Comparison of ENCODE assay signal across 23 cellular contexts in the genomic region with DNA sequence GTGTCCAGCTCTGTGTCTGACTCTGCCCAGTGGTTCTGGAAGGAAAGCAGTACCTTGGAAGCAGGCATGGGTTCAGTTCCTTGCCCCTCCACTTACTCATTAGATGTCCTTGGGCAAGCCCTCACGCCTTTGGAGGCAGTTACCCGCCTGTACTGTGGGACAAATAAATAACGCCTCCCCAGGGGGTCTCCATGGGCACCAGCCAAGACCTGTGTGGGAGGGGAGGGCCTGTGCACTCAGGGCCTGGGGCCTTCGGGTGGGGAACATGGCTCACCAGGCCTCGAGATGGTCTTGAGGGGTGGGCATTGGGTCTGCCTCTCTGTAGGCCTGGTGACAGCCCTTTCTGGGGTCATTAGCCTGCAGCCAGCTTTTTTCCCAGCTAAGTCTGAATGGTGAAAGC.
DNase-seq lines count a peak whose midpoint lies in the region; ATAC-seq and TF ChIP-seq lines count a peak whose summit lies in the region.
"Had no signal": no experiment of that assay in that cellular context is flagged by ENCODE, and none has a peak within 500 bp of the region (broad histone marks: within the 10 kb centered on the region; RNA-seq: fewer than 3 reads in every experiment).

No MANE protein-coding gene starts in this region.

- H3K27me3 ChIP-seq in adipocyte (replicated peaks; ENCODE audit: control insufficient read depth, insufficient read depth, low read length) (no peaks in the 10 kb centered on the region), fibroblast of lung (ENCODE audit: control insufficient read depth, insufficient read depth, low read length) (no peaks in the 10 kb centered on the region), neuronal stem cell (ENCODE audit: control insufficient read depth in 3 of 3, insufficient read depth in 3 of 3, low read depth in 1 of 3, low read length in 3 of 3) (no peaks in the 10 kb centered on the region), tibial nerve (no peaks in the 10 kb centered on the region)
- H3K27me3 ChIP-seq: left lung had no signal

- H4K8ac ChIP-seq in neuronal stem cell (ENCODE audit: low read depth, low read length), result no peak overlapping the region

- H3K4me3 ChIP-seq in adipocyte (ENCODE audit: low read length) (no peak overlapping the region), fibroblast of lung (replicated peaks in 1 of 4; ENCODE audit: control extremely low read depth in 1 of 4, insufficient read depth in 1 of 4, low read depth in 3 of 4, low read length in 4 of 4) (no peak overlapping the region), neuronal stem cell (ENCODE audit: low read length in 2 of 2) (no peak overlapping the region), tibial nerve (no peak overlapping the region)
- H3K4me3 ChIP-seq: GM23248, left lung, prostate gland had no signal

- H3K27ac ChIP-seq in fibroblast of lung (ENCODE audit: insufficient read depth, low read length), result peak overlapping the region; percentile 45
- H3K27ac ChIP-seq in neuronal stem cell (replicated peaks; ENCODE audit: low read length), result no peak overlapping the region
- H3K27ac ChIP-seq in tibial nerve, result peak overlapping the region; percentile 58 to 82 (median 76)
- H3K27ac ChIP-seq: C4-2B, GM23248, prostate gland had no signal

- H3K9me3 ChIP-seq in adipocyte (ENCODE audit: control insufficient read depth, low read length) (no peaks in the 10 kb centered on the region), fibroblast of lung (ENCODE audit: control insufficient read depth, insufficient read depth, low read depth, low read length) (no peaks in the 10 kb centered on the region), neuronal stem cell (replicated peaks in 1 of 2; ENCODE audit: control insufficient read depth in 2 of 2, insufficient read depth in 1 of 2, low read depth in 1 of 2, low read length in 2 of 2) (peaks cover 3 to 15% of the 10 kb centered on the region in 2 donors), tibial nerve (peaks cover 0 to 11% (median 0%) of the 10 kb centered on the region in 4 donors)
- H3K9me3 ChIP-seq: prostate gland had no signal

- TF ChIP-seq POLR2A in tibial nerve (IDR thresholded peaks at IDR 0.05), result no peak

- H3K9ac ChIP-seq in adipocyte (ENCODE audit: low read length) (peak overlapping the region; percentile 9), fibroblast of lung (ENCODE audit: insufficient read depth, low read length) (no peak overlapping the region), neuronal stem cell (ENCODE audit: low read depth, low read length, poor library complexity) (no peak overlapping the region)
- H3K9ac ChIP-seq: GM23248 had no signal

- no peak overlapping the region for H2AFZ ChIP-seq in fibroblast of lung (ENCODE audit: low read length)
- H2AFZ ChIP-seq in neuronal stem cell (ENCODE audit: low read length), result no peak overlapping the region
- H2AFZ ChIP-seq: GM23248 had no signal

- H3K4me1 ChIP-seq in adipocyte (ENCODE audit: control insufficient read depth, insufficient read depth, low read length), result peaks cover 26% of the 10 kb centered on the region
- H3K4me1 ChIP-seq in fibroblast of lung (ENCODE audit: control insufficient read depth, extremely low read depth, insufficient read depth, low read length), result peaks cover 26% of the 10 kb centered on the region
- H3K4me1 ChIP-seq in neuronal stem cell (ENCODE audit: control insufficient read depth in 2 of 2, insufficient read depth in 1 of 2, low read depth in 1 of 2, low read length in 2 of 2), result peaks cover 0 to 8% of the 10 kb centered on the region in 2 donors
- H3K4me1 ChIP-seq in tibial nerve, result peaks cover 0 to 58% (median 12%) of the 10 kb centered on the region in 4 donors

- no peak for TF ChIP-seq EP300 in tibial nerve (IDR thresholded peaks at IDR 0.05)

- WGBS in neuronal stem cell (ENCODE audit: extremely low coverage in 2 of 2, insufficient read length in 2 of 2, insufficient replicate concordance in 1 of 2), 2 donors, result no CpG with 5 or more reads among the region's 5 CpGs
- WGBS in tibial nerve, 2 donors, result 76 to 83% methylated on average over 5 of the region's 5 CpGs

- ATAC-seq in GM19035 (IDR thresholded peaks at IDR 0.05; ENCODE audit: unreplicated experiment) (no peak), GM19351 (IDR thresholded peaks at IDR 0.05; ENCODE audit: unreplicated experiment) (no peak)
- ATAC-seq: activated CD8-positive, alpha-beta T cell treated with anti-CD3 and anti-CD28 coated beads, Interleukin-2, amount 10 ng/mL, durations not matched to agents 7 days and 5 days; left lung; naive thymus-derived CD4-positive, alpha-beta T cell; stimulated activated naive B cell treated with anti-CD40 and anti-IgM and Interleukin-4, amounts not matched to agents 10 μg/mL and 1 μg/mL and 100 μg/mL, for 72 hours had no signal

- no peak overlapping the region for H2BK12ac ChIP-seq in neuronal stem cell (ENCODE audit: low read length)

- no peaks in the 10 kb centered on the region for H4K20me1 ChIP-seq in fibroblast of lung (ENCODE audit: control insufficient read depth, extremely low read depth, insufficient read depth, low read length)

- H3K14ac ChIP-seq in neuronal stem cell (ENCODE audit: low read length), result no peak overlapping the region

- no peak overlapping the region for H2AK5ac ChIP-seq in neuronal stem cell (ENCODE audit: low read depth, low read length)

- no peak overlapping the region for H3K23ac ChIP-seq in neuronal stem cell (ENCODE audit: low read depth, low read length, poor library complexity)

- no peak for DNase-seq in adipocyte (ENCODE audit: low read depth)
- DNase-seq in fibroblast of lung (ENCODE audit: low read depth in 2 of 2), result no peak
- no peak for DNase-seq in neuronal stem cell (ENCODE audit: low spot score)
- no peak for DNase-seq in tibial nerve (ENCODE audit: low spot score in 2 of 2)
- no peak for DNase-seq in activated naive CD4-positive, alpha-beta T cell treated with anti-CD3 and anti-CD28 coated beads, Interleukin-2, amount 50 U/mL, for 16 hours
- DNase-seq: activated CD4-positive, alpha-beta T cell treated with anti-CD3 and anti-CD28 coated beads for 4 hours; activated CD8-positive, alpha-beta T cell treated with anti-CD3 and anti-CD28 coated beads, Interleukin-2, amount 10 ng/mL, durations not matched to agents 7 days and 5 days; amygdala; COR-L47; left lung; midbrain; naive thymus-derived CD4-positive, alpha-beta T cell; NCI-H1092; NCI-H187 treated with DMSO at 0.1 percent for 48 hours; NCI-H2171; NCI-H510A; nucleus accumbens; stimulated activated naive B cell treated with anti-CD40 and anti-IgM and Interleukin-4, amounts not matched to agents 10 μg/mL and 1 μg/mL and 100 μg/mL, for 72 hours had no signal

- peak overlapping the region; percentile 17 for H3K18ac ChIP-seq in neuronal stem cell (ENCODE audit: low read length)

- H3K4ac ChIP-seq in neuronal stem cell (ENCODE audit: low read length), result no peak overlapping the region

- H2BK5ac ChIP-seq in neuronal stem cell (ENCODE audit: low read length), result peak overlapping the region; percentile 9

- no peak overlapping the region for H4K91ac ChIP-seq in neuronal stem cell (ENCODE audit: low read depth, low read length, poor library complexity)

- H3K79me2 ChIP-seq in fibroblast of lung (ENCODE audit: control insufficient read depth, insufficient read depth, low read length), result peaks cover 14% of the 10 kb centered on the region

- peaks cover 2% of the 10 kb centered on the region for H3K79me1 ChIP-seq in neuronal stem cell (ENCODE audit: low read depth, low read length)

- H3K4me2 ChIP-seq in fibroblast of lung (ENCODE audit: extremely low read depth, insufficient read depth, low read length), result no peak overlapping the region
- no peak overlapping the region for H3K4me2 ChIP-seq in neuronal stem cell (ENCODE audit: insufficient read depth, low read length, poor library complexity, severe bottlenecking)

- H3K36me3 ChIP-seq in adipocyte (ENCODE audit: control insufficient read depth, insufficient read depth, low read length, severe bottlenecking) (no peaks in the 10 kb centered on the region), fibroblast of lung (ENCODE audit: control insufficient read depth, insufficient read depth, low read length) (no peaks in the 10 kb centered on the region), neuronal stem cell (replicated peaks in 1 of 2; ENCODE audit: control insufficient read depth in 2 of 2, insufficient read depth in 2 of 2, low read length in 2 of 2) (peaks cover 0 to 3% of the 10 kb centered on the region in 2 donors), tibial nerve (peaks cover 0 to 28% (median 0%) of the 10 kb centered on the region in 3 donors)
- H3K36me3 ChIP-seq: left lung, prostate gland had no signal

- TF ChIP-seq CTCF in fibroblast of lung (conservative IDR thresholded peaks at IDR 0.05 in 1 of 2, IDR thresholded peaks at IDR 0.05 in 1 of 2; ENCODE audit: low read depth in 1 of 2, low read length in 2 of 2) (no peak), tibial nerve (IDR thresholded peaks at IDR 0.05) (no peak)

- H2BK120ac ChIP-seq in neuronal stem cell (ENCODE audit: low read depth, low read length), result no peak overlapping the region

- H2BK15ac ChIP-seq in neuronal stem cell (ENCODE audit: low read length), result no peak overlapping the region
